Comparison of ENCODE assay signal across 3 cellular contexts in genomic region chr17:19474405-19474804, GRCh38. TPM values are rescaled to one million over a fixed set of nuclear protein-coding genes. Genes with fewer than 3 reads are reported as not detected.
"Had no signal": no experiment of that assay in that cellular context is flagged by ENCODE, and none has a peak within 500 bp of the region (broad histone marks: within the 10 kb centered on the region; RNA-seq: fewer than 3 reads in every experiment).

No MANE protein-coding gene starts in this region.

RNA-seq across cellular contexts. Expression of gene SLC47A1, which starts 59.2 kb away (rescaled TPM):
- total RNA-seq: natural killer cell treated with Interleukin-12 subunit alpha and Interleukin-12 subunit beta and Interleukin-15 and Interleukin-18, amount 100 ng/mL, for 72 hours had no signal
- polyA plus RNA-seq: neural cell, smooth muscle cell had no signal
